Comparison of ENCODE assay signal across 3 cellular contexts in the genomic region with DNA sequence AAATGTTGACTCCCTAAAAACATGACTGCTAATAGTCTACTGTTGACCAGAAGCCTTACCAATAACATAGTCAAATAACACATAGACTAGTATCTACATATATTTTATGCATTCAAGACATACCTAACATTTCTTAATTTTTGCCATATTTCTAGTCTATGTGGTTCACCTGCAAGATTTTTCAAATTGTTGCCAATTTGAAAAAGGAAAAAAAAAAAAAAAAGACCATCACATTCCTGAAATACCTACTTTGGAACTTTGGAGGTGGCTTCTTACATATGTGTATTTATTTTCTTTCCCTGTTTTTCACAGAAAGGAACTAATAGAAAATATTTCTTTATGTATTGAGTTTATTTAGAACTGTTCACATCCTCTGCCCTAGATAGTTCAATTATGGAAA.
"Had no signal": no experiment of that assay in that cellular context is flagged by ENCODE, and none has a peak within 500 bp of the region (broad histone marks: within the 10 kb centered on the region; RNA-seq: fewer than 3 reads in every experiment).

No MANE protein-coding gene starts in this region.

- DNase-seq: GDM1, GF-D8 had no signal

- ATAC-seq: GM12878 had no signal

- H3K4me3 ChIP-seq: GM12878 had no signal
